ENCODE assay signal across 9 cellular contexts in the genomic region with DNA sequence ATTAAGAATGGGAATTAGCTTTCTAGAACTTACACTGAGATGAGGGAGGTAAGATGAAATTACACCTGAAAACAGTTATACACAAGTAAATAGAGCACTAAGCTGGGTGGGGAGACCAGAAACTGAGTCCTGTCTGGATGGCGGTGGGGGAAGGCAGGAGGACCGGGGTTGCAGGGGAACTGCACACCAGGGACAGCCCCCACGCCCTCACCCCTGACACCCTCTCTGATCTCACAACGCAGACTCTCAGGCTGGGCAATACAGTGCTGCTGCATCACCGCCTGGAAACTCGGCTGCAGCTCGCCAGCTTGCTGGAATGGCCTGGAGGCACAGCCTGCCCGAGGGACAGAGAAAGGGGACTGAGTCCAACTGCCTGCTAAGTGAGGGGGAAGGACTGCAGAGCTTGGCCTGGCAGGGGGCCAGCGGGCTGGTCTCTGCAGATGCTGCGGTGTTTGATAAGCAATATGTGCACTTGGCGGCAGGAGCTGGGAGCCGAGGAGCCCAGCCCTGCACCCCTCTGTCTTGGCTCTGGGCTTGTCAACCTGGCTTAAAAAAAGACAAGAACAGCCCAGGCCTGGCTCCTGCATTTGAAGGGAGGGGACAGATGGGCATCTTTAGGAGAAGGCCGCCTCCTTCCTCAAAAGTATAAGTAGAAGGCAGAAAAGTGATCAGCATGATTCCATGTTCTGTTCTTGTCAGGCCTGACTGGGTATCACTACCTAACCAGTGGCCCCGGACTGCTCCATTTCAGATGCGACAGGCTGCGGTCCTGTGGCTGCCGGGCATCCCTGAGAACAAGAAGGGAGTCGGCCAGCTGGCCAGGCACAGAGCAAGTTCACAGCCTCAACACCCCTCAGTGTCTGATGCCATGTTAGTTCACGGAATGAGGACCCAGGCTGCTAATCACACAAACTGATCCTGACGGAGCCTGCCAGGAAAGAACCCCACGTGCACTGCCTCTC. TPM values are rescaled to one million over a fixed set of nuclear protein-coding genes. Genes with fewer than 3 reads are reported as not detected.
DNase-seq lines count a peak whose midpoint lies in the region; ATAC-seq and TF ChIP-seq lines count a peak whose summit lies in the region.
"Had no signal": no experiment of that assay in that cellular context is flagged by ENCODE, and none has a peak within 500 bp of the region (broad histone marks: within the 10 kb centered on the region; RNA-seq: fewer than 3 reads in every experiment).

No MANE protein-coding gene starts in this region.

- no peaks in the 10 kb centered on the region for H3K9me3 Mint-ChIP-seq in stimulated activated memory B cell treated with anti-CD40 and anti-IgM and Interleukin-4, amounts not matched to agents 10 μg/mL and 1 μg/mL and 100 μg/mL, for 72 hours
- H3K9me3 Mint-ChIP-seq: IgD-negative memory B cell had no signal

- no peak overlapping the region for H3K4me3 Mint-ChIP-seq in stimulated activated memory B cell treated with anti-CD40 and anti-IgM and Interleukin-4, amounts not matched to agents 10 μg/mL and 1 μg/mL and 100 μg/mL, for 72 hours
- H3K4me3 Mint-ChIP-seq: IgD-negative memory B cell had no signal

- H3K27ac Mint-ChIP-seq in stimulated activated memory B cell treated with anti-CD40 and anti-IgM and Interleukin-4, amounts not matched to agents 10 μg/mL and 1 μg/mL and 100 μg/mL, for 72 hours, result no peak overlapping the region

- peaks cover 10% of the 10 kb centered on the region for H3K36me3 Mint-ChIP-seq in stimulated activated memory B cell treated with anti-CD40 and anti-IgM and Interleukin-4, amounts not matched to agents 10 μg/mL and 1 μg/mL and 100 μg/mL, for 72 hours

- H3K27me3 ChIP-seq in psoas muscle (ENCODE audit: insufficient read depth in 3 of 3, low read length in 2 of 3) (no peaks in the 10 kb centered on the region), foreskin keratinocyte (no peaks in the 10 kb centered on the region)

- intact Hi-C loops in psoas muscle (cut with DNase I), result loop anchor here in 1 of 2 donors (5.0 kb wide), 1 partner anchor 38 kb away; the partner anchor contains the start of gene UBE2O

- WGBS in psoas muscle, 3 donors, result 39 to 57% (median 39%) methylated on average over 21 of the region's 21 CpGs

- H3K4me3 ChIP-seq in fibroblast of pulmonary artery (replicated peaks; ENCODE audit: low read depth, low read length) (no peak overlapping the region), psoas muscle (no peak overlapping the region)

- peak; percentile 28 for DNase-seq in ELR (ENCODE audit: low read depth)
- peak; percentile 15 for DNase-seq in NCI-H82 treated with DMSO at 0.1 percent for 48 hours (lab: John Stamatoyannopoulos, UW; ENCODE audit: unreplicated experiment)
- DNase-seq in fibroblast of pulmonary artery (ENCODE audit: low read depth), result peak; percentile 65
- DNase-seq in psoas muscle, result peak; percentile 61 to 75
- DNase-seq in activated CD4-positive, alpha-beta T cell treated with anti-CD3 and anti-CD28 coated beads, Interleukin-2, amount 50 U/mL, for 1 hour, result no peak
- DNase-seq in foreskin keratinocyte, result no peak
- no peak for DNase-seq in HuH-7 (ENCODE audit: low spot score)

- H3K4me1 ChIP-seq in psoas muscle (peaks cover 40% of the 10 kb centered on the region), foreskin keratinocyte (no peaks in the 10 kb centered on the region)

- ATAC-seq in psoas muscle, result peak; percentile 30 to 56 (median 43)
- no peak for ATAC-seq in foreskin keratinocyte
- no peak for ATAC-seq in stimulated activated memory B cell treated with anti-CD40 and anti-IgM and Interleukin-4, amounts not matched to agents 10 μg/mL and 1 μg/mL and 100 μg/mL, for 72 hours

- peaks cover 0 to 15% of the 10 kb centered on the region in 2 donors for H3K36me3 ChIP-seq in psoas muscle (ENCODE audit: insufficient read depth in 1 of 2, low read depth in 1 of 2)

- H3K27ac ChIP-seq in psoas muscle (peak overlapping the region; percentile 55), foreskin keratinocyte (no peak overlapping the region)

- peaks cover 21% of the 10 kb centered on the region for H3K4me1 Mint-ChIP-seq in stimulated activated memory B cell treated with anti-CD40 and anti-IgM and Interleukin-4, amounts not matched to agents 10 μg/mL and 1 μg/mL and 100 μg/mL, for 72 hours

- H3K9me3 ChIP-seq in psoas muscle, result no peaks in the 10 kb centered on the region

- no peaks in the 10 kb centered on the region for H3K27me3 Mint-ChIP-seq in stimulated activated memory B cell treated with anti-CD40 and anti-IgM and Interleukin-4, amounts not matched to agents 10 μg/mL and 1 μg/mL and 100 μg/mL, for 72 hours
- H3K27me3 Mint-ChIP-seq: IgD-negative memory B cell had no signal

- TF ChIP-seq CTCF in fibroblast of pulmonary artery (IDR thresholded peaks at IDR 0.05; ENCODE audit: low read length, missing control alignments), result no peak
- no peak for TF ChIP-seq CTCF in psoas muscle (IDR thresholded peaks at IDR 0.05)
- no peak for TF ChIP-seq CTCF in foreskin keratinocyte (conservative IDR thresholded peaks at IDR 0.05)

RNA-seq across cellular contexts. Expression of gene SPHK1, which starts 30.2 kb away (rescaled TPM):
- 1 to 10 TPM in 3 of 4 donors, under 1 TPM in 1; 0.90 to 5.3 (median 2.6) TPM for total RNA-seq in psoas muscle
- 10 to 100 TPM in 1 of 3 donors, 1 to 10 TPM in 2; 1.3 to 21.3 (median 3.1) TPM for polyA plus RNA-seq in psoas muscle
- total RNA-seq in foreskin keratinocyte, result 81.9 and 128 TPM in 2 replicates
- polyA plus RNA-seq in foreskin keratinocyte, result 90.1 and 147 TPM in 2 replicates
- polyA plus RNA-seq: IgD-negative memory B cell had no signal

RNA-seq across cellular contexts. Expression of gene UBE2O, which starts 38.3 kb away (rescaled TPM):
- total RNA-seq in psoas muscle (10 to 100 TPM; 37.3 to 45.5 (median 39.7) TPM), foreskin keratinocyte (16.6 and 17.3 TPM in 2 replicates)
- polyA plus RNA-seq in psoas muscle (10 to 100 TPM; 11.6 to 23.9 (median 12.3) TPM), foreskin keratinocyte (5.2 and 6.4 TPM in 2 replicates)

RNA-seq across cellular contexts. Expression of gene AANAT, which starts 52.8 kb away (rescaled TPM):
- total RNA-seq in psoas muscle (not detected), foreskin keratinocyte (not detected in 2 replicates)
- polyA plus RNA-seq in psoas muscle (under 1 TPM in 2 of 3 donors, not detected in 1; 0.09 to 0.13 TPM), foreskin keratinocyte (not detected in 2 replicates)

Comparison
In these comparisons a context has a peak if more than half of its experiments do, and no peak if none do; other contexts are left out.
1. DNase-seq: peak in ELR (single experiment), NCI-H82 treated with DMSO at 0.1 percent for 48 hours (single experiment), fibroblast of pulmonary artery (single experiment) and psoas muscle (2 of 2); none in activated CD4-positive, alpha-beta T cell treated with anti-CD3 and anti-CD28 coated beads, Interleukin-2, amount 50 U/mL, for 1 hour (single experiment), foreskin keratinocyte (0 of 2) and HuH-7 (single experiment).
2. ATAC-seq: peak in psoas muscle (4 of 4); none in foreskin keratinocyte (single experiment) and stimulated activated memory B cell treated with anti-CD40 and anti-IgM and Interleukin-4, amounts not matched to agents 10 μg/mL and 1 μg/mL and 100 μg/mL, for 72 hours (single experiment).
3. RNA of gene SPHK1, which starts 30.2 kb away (total RNA-seq): 81.9 to 128 TPM in foreskin keratinocyte; 0.90 to 5.3 TPM in psoas muscle; every median in the first group is over 10 times any median in the second.